In genomic region chr10:73493781-73494180, GRCh38 we compare ENCODE assay signal across 2 cellular contexts.
TF ChIP-seq lines count a peak whose summit lies in the region.

No MANE protein-coding gene starts in this region.

TF ChIP-seq in IMR-90, 13 proteins besides CTCF, POLR2A, EP300 and RAD21:
- 0 out of 2 replicates have a peak, but pooled peaks have one; percentile 50 for TF ChIP-seq CEBPB (IDR thresholded peaks at IDR 0.05; ENCODE audit: low read depth, low read length)
- no peak for TF ChIP-seq RCOR1 (IDR thresholded peaks at IDR 0.05; ENCODE audit: insufficient replicate concordance, low read length)
- no peak for TF ChIP-seq MAZ (IDR thresholded peaks at IDR 0.05; ENCODE audit: borderline replicate concordance, low read depth, low read length)
- no peak for TF ChIP-seq NFE2L2 (IDR thresholded peaks at IDR 0.05; ENCODE audit: low read depth, low read length)
- no peak for TF ChIP-seq MXI1 (IDR thresholded peaks at IDR 0.05; ENCODE audit: borderline replicate concordance, low read depth, low read length)

TF ChIP-seq in GM12878, 131 proteins besides CTCF, POLR2A, EP300 and RAD21:
- TF ChIP-seq SRF (IDR thresholded peaks at IDR 0.05; ENCODE audit: low read depth in 2 of 2, low read length in 2 of 2) (no peak), EZH2 (IDR thresholded peaks at IDR 0.05; ENCODE audit: borderline replicate concordance, control insufficient read depth, low read depth, low read length) (no peak), HDAC2 (IDR thresholded peaks at IDR 0.05) (no peak), MAX (IDR thresholded peaks at IDR 0.05; ENCODE audit: low read depth, low read length) (no peak), CEBPB (IDR thresholded peaks at IDR 0.05; ENCODE audit: borderline replicate concordance in 1 of 2, low read depth in 2 of 2, low read length in 2 of 2) (no peak), IRF3 (IDR thresholded peaks at IDR 0.05) (no peak), SMAD1 (IDR thresholded peaks at IDR 0.05; ENCODE audit: low read depth, partially characterized antibody) (no peak), SREBF1 (IDR thresholded peaks at IDR 0.05; ENCODE audit: low read length) (no peak), TCF7 (IDR thresholded peaks at IDR 0.05; ENCODE audit: borderline replicate concordance) (no peak), MLLT1 (IDR thresholded peaks at IDR 0.05) (no peak), NRF1 (conservative IDR thresholded peaks at IDR 0.05; ENCODE audit: low read depth, low read length) (no peak), PML (IDR thresholded peaks at IDR 0.05; ENCODE audit: low read length) (no peak), ZZZ3 (IDR thresholded peaks at IDR 0.05; ENCODE audit: control insufficient read depth, insufficient read length, low read depth) (no peak), BMI1 (IDR thresholded peaks at IDR 0.05; ENCODE audit: borderline replicate concordance) (no peak), ZNF217 (IDR thresholded peaks at IDR 0.05) (no peak), NR2F1 (conservative IDR thresholded peaks at IDR 0.05) (no peak), MYC (IDR thresholded peaks at IDR 0.05; ENCODE audit: insufficient read depth, insufficient read length, insufficient replicate concordance, low read length, severe bottlenecking) (no peak), SP1 (IDR thresholded peaks at IDR 0.05; ENCODE audit: low read depth, low read length) (no peak)
